In genomic region chr10:49281461-49281860, GRCh38 we compare ENCODE assay signal across 13 cellular contexts. TPM values are rescaled to one million over a fixed set of nuclear protein-coding genes. Genes with fewer than 3 reads are reported as not detected.
A peak's percentile ranks its signal among the peaks of the same experiment; 100 is the strongest.
DNase-seq lines count a peak whose midpoint lies in the region; ATAC-seq and TF ChIP-seq lines count a peak whose summit lies in the region.
"Had no signal": no experiment of that assay in that cellular context is flagged by ENCODE, and none has a peak within 500 bp of the region (broad histone marks: within the 10 kb centered on the region; RNA-seq: fewer than 3 reads in every experiment).

No MANE protein-coding gene starts in this region.

- no peaks in the 10 kb centered on the region for H3K4me1 Mint-ChIP-seq in chondrocyte (ENCODE audit: low read depth)
- H3K4me1 Mint-ChIP-seq in progenitor cell of endocrine pancreas (ENCODE audit: low read depth) = peaks cover under 1% of the 10 kb centered on the region

- H3K27ac Mint-ChIP-seq in chondrocyte (ENCODE audit: unreplicated experiment) (no peak overlapping the region), progenitor cell of endocrine pancreas (no peak overlapping the region)
- H3K27ac Mint-ChIP-seq: activated T-cell treated with anti-CD3 and anti-CD28 coated beads, Interleukin-2, amount 50 U/mL, for 24 hours had no signal

- H3F3A ChIP-seq in SK-N-SH (replicated peaks; ENCODE audit: insufficient read depth) = no peaks in the 10 kb centered on the region

- H3K79me2 ChIP-seq in SK-N-SH (ENCODE audit: insufficient read depth) = no peaks in the 10 kb centered on the region

- CTCF ChIA-PET in SK-N-SH (lab: Yijun Ruan, JAX) = interaction anchor here (0.9 kb wide), 1 partner anchor 200 kb away, joined by 3 read pairs; no protein-coding TSS in a partner anchor

- TF ChIP-seq EP300 in SK-N-SH (IDR thresholded peaks at IDR 0.05; ENCODE audit: borderline replicate concordance in 1 of 2, low read depth in 1 of 2, low read length in 1 of 2) = no peak

- 52% methylated on average over 13 of the region's 13 CpGs for WGBS in SK-N-SH (ENCODE audit: low lambda C conversion rate)

- no peak overlapping the region for H2AFZ ChIP-seq in SK-N-SH (ENCODE audit: low read depth)

- no peak overlapping the region for H3K27ac ChIP-seq in SK-N-SH (ENCODE audit: low read depth in 2 of 2, low read length in 1 of 2)

- peak; percentile 28 for DNase-seq in SK-N-SH
- no peak for DNase-seq in HFF-Myc (ENCODE audit: extremely low read depth, low read depth)
- no peak for DNase-seq in chondrocyte (ENCODE audit: low spot score)
- DNase-seq in progenitor cell of endocrine pancreas (ENCODE audit: low spot score, unreplicated experiment) = no peak
- DNase-seq in foreskin fibroblast = no peak
- no peak for DNase-seq in cerebellar nuclear complex (lab: John Stamatoyannopoulos, UW)
- DNase-seq in SKM-1 treated with dmso at 0.1 percent for 144 hours (lab: John Stamatoyannopoulos, UW; ENCODE audit: unreplicated experiment) = no peak
- DNase-seq: activated T-cell treated with anti-CD3 and anti-CD28 coated beads, Interleukin-2, amount 50 U/mL, for 24 hours; IMR-90; NCI-H2081 treated with DMSO at 0.1 percent for 48 hours had no signal

- H3K36me3 Mint-ChIP-seq in chondrocyte (ENCODE audit: low read depth) = no peaks in the 10 kb centered on the region
- no peaks in the 10 kb centered on the region for H3K36me3 Mint-ChIP-seq in progenitor cell of endocrine pancreas (ENCODE audit: insufficient read depth)

- H3K4me3 ChIP-seq in SK-N-SH (ENCODE audit: low read depth in 2 of 2, low read length in 1 of 2) (no peak overlapping the region), HFF-Myc (replicated peaks; ENCODE audit: low read depth, low read length) (no peak overlapping the region), foreskin fibroblast (ENCODE audit: low read depth in 1 of 2, low read length in 2 of 2) (no peak overlapping the region)

- H3K9ac ChIP-seq in SK-N-SH = no peak overlapping the region

- ATAC-seq in SK-N-SH treated with all-trans-retinoic acid at 6 μM for 48 hours = no peak
- ATAC-seq: Panc1 had no signal

- H3K4me1 ChIP-seq in SK-N-SH (ENCODE audit: control insufficient read depth in 1 of 2, insufficient read depth in 2 of 2, low read depth in 1 of 2, low read length in 1 of 2) = peaks cover 0 to 28% of the 10 kb centered on the region in 2 experiments; a peak in 1 of 4 replicates

- H3K9me3 Mint-ChIP-seq in chondrocyte (ENCODE audit: low read depth) (no peaks in the 10 kb centered on the region), progenitor cell of endocrine pancreas (ENCODE audit: low read depth) (peaks cover 2% of the 10 kb centered on the region)
- H3K9me3 Mint-ChIP-seq: activated T-cell treated with anti-CD3 and anti-CD28 coated beads, Interleukin-2, amount 50 U/mL, for 24 hours had no signal

- H3K9me2 ChIP-seq in SK-N-SH = no peaks in the 10 kb centered on the region

- H3K36me3 ChIP-seq in SK-N-SH (replicated peaks in 1 of 2; ENCODE audit: control insufficient read depth in 1 of 2, insufficient read depth in 2 of 2, low read length in 1 of 2) = no peaks in the 10 kb centered on the region

- TF ChIP-seq CTCF in SK-N-SH (IDR thresholded peaks at IDR 0.05) = peak; percentile 20; the same call in 1 of the 2 replicates
- peak; percentile 58 for TF ChIP-seq CTCF in HFF-Myc (IDR thresholded peaks at IDR 0.05; ENCODE audit: low read depth, low read length, missing control alignments)
- TF ChIP-seq CTCF in chondrocyte (IDR thresholded peaks at IDR 0.05) = peak; percentile 41
- peak; percentile 53 for TF ChIP-seq CTCF in progenitor cell of endocrine pancreas (IDR thresholded peaks at IDR 0.05; ENCODE audit: unreplicated experiment)
- no peak for TF ChIP-seq CTCF in foreskin fibroblast (IDR thresholded peaks at IDR 0.05; ENCODE audit: low read depth, low read length)

- H3K4me3 Mint-ChIP-seq in chondrocyte (ENCODE audit: unreplicated experiment) = no peak overlapping the region
- H3K4me3 Mint-ChIP-seq in progenitor cell of endocrine pancreas (ENCODE audit: low read depth) = no peak overlapping the region
- H3K4me3 Mint-ChIP-seq: activated T-cell treated with anti-CD3 and anti-CD28 coated beads, Interleukin-2, amount 50 U/mL, for 24 hours had no signal

- no peaks in the 10 kb centered on the region for H3K9me3 ChIP-seq in SK-N-SH

- POLR2A ChIA-PET in SK-N-SH (lab: Yijun Ruan, JAX) = no interaction called here

- TF ChIP-seq RAD21 in SK-N-SH (IDR thresholded peaks at IDR 0.05; ENCODE audit: low read length) = no peak

- H3K27me3 Mint-ChIP-seq in chondrocyte (ENCODE audit: low read depth) (peaks cover 12% of the 10 kb centered on the region), progenitor cell of endocrine pancreas (peaks cover 14% of the 10 kb centered on the region)

- no peaks in the 10 kb centered on the region for H3K27me3 ChIP-seq in SK-N-SH (ENCODE audit: insufficient read depth)

- no peaks in the 10 kb centered on the region for H4K20me1 ChIP-seq in SK-N-SH (ENCODE audit: insufficient read depth)

- H3K4me2 ChIP-seq in SK-N-SH = no peak overlapping the region

TF ChIP-seq in SK-N-SH, 30 proteins besides CTCF, POLR2A, EP300 and RAD21 (continues in another document):
- TF ChIP-seq POLR2AphosphoS5 (IDR thresholded peaks at IDR 0.05; ENCODE audit: low read depth, low read length) (no peak), REST (IDR thresholded peaks at IDR 0.05; ENCODE audit: low read depth, low read length) (no peak), MAX (IDR thresholded peaks at IDR 0.05; ENCODE audit: low read depth) (no peak)

TF ChIP-seq in SK-N-SH treated with all-trans-retinoic acid at 6 μM for 48 hours, 23 proteins besides CTCF, POLR2A, EP300 and RAD21 (continues in another document):
- TF ChIP-seq ZFP30 (CRISPR knock-in tag; IDR thresholded peaks at IDR 0.05) = no peak
- TF ChIP-seq GLIS3 (CRISPR knock-in tag; IDR thresholded peaks at IDR 0.05) = no peak
- no peak for TF ChIP-seq SNAI2 (CRISPR knock-in tag; IDR thresholded peaks at IDR 0.05)
- TF ChIP-seq ZNF8 (CRISPR knock-in tag; IDR thresholded peaks at IDR 0.05) = no peak
- TF ChIP-seq CSDC2 (CRISPR knock-in tag; IDR thresholded peaks at IDR 0.05) = no peak
- no peak for TF ChIP-seq POU6F1 (CRISPR knock-in tag; IDR thresholded peaks at IDR 0.05; ENCODE audit: borderline replicate concordance, low read depth)
- no peak for TF ChIP-seq TOX (CRISPR knock-in tag; IDR thresholded peaks at IDR 0.05; ENCODE audit: borderline replicate concordance)
- no peak for TF ChIP-seq PPARA (CRISPR knock-in tag; IDR thresholded peaks at IDR 0.05; ENCODE audit: borderline replicate concordance)
- no peak for TF ChIP-seq ZFP3 (CRISPR knock-in tag; IDR thresholded peaks at IDR 0.05)
- no peak for TF ChIP-seq ARNTL (CRISPR knock-in tag; IDR thresholded peaks at IDR 0.05; ENCODE audit: borderline replicate concordance, low read depth)
- no peak for TF ChIP-seq ESRRG (CRISPR knock-in tag; IDR thresholded peaks at IDR 0.05)
- TF ChIP-seq TCF4 (CRISPR knock-in tag; IDR thresholded peaks at IDR 0.05; ENCODE audit: borderline replicate concordance) = no peak
- TF ChIP-seq TSHZ2 (CRISPR knock-in tag; IDR thresholded peaks at IDR 0.05) = no peak
- TF ChIP-seq ZC3H10 (CRISPR knock-in tag; IDR thresholded peaks at IDR 0.05) = no peak
- no peak for TF ChIP-seq ZNF565 (CRISPR knock-in tag; conservative IDR thresholded peaks at IDR 0.05; ENCODE audit: low read depth)
- no peak for TF ChIP-seq OSR1 (CRISPR knock-in tag; IDR thresholded peaks at IDR 0.05)

RNA-seq across cellular contexts. Expression of gene C10orf71, which starts 17.5 kb away (rescaled TPM):
- polyA plus RNA-seq in SK-N-SH (2012; rRNA removed) = not detected in 2 replicates
- polyA plus RNA-seq in SK-N-SH (2012; cell fraction: cytosol; rRNA removed) = not detected in 2 replicates
- polyA plus RNA-seq in SK-N-SH (2012; cell fraction: nucleus; rRNA removed) = not detected in 2 replicates
- total RNA-seq in chondrocyte (not detected in 3 replicates), progenitor cell of endocrine pancreas (not detected in 2 replicates)
- total RNA-seq: IMR-90, osteoblast had no signal
- polyA plus RNA-seq: IMR-90 had no signal
